ENCODE assay signal across 18 cellular contexts in genomic region chr2:227864161-227864756, GRCh38. TPM values are rescaled to one million over a fixed set of nuclear protein-coding genes. Genes with fewer than 3 reads are reported as not detected.
A peak's percentile ranks its signal among the peaks of the same experiment; 100 is the strongest.
DNase-seq lines count a peak whose midpoint lies in the region; ATAC-seq and TF ChIP-seq lines count a peak whose summit lies in the region.
"Had no signal": no experiment of that assay in that cellular context is flagged by ENCODE, and none has a peak within 500 bp of the region (broad histone marks: within the 10 kb centered on the region; RNA-seq: fewer than 3 reads in every experiment).

No MANE protein-coding gene starts in this region.

- DNase-seq in Ammon's horn (ENCODE audit: low spot score) (peak; percentile 34), RPMI7951 (ENCODE audit: low read depth) (peak; percentile 31), fibroblast of mammary gland (ENCODE audit: low read depth) (peak; percentile 94), trophoblast cell (peak; percentile 66 to 89), Peyer's patch (no peak), NCI-H1105 (lab: John Stamatoyannopoulos, UW) (no peak), NCI-H345 (lab: John Stamatoyannopoulos, UW) (no peak)
- DNase-seq: adrenal gland; BE2C; foreskin melanocyte; immature natural killer cell; NCI-H1048; ovary; stimulated activated CD4-positive, alpha-beta T cell treated with anti-CD3 and anti-CD28 coated beads, Interleukin-15, amount 100 ng/mL, for 24 hours; T-helper 1 cell; transverse colon had no signal

- no peak overlapping the region for H2BK5ac ChIP-seq in trophoblast cell (ENCODE audit: low read depth, low read length, poor library complexity)

- TF ChIP-seq POLR2A in Peyer's patch (IDR thresholded peaks at IDR 0.05) = no peak

- TF ChIP-seq CTCF in fibroblast of mammary gland (conservative IDR thresholded peaks at IDR 0.05; ENCODE audit: control insufficient read depth, insufficient read depth, low read depth, low read length) = no peak
- no peak for TF ChIP-seq CTCF in Peyer's patch (IDR thresholded peaks at IDR 0.05)

- H3K36me3 ChIP-seq in trophoblast cell (ENCODE audit: control insufficient read depth in 1 of 2, insufficient read depth in 2 of 2, low read length in 2 of 2) (no peaks in the 10 kb centered on the region), Peyer's patch (no peaks in the 10 kb centered on the region)
- H3K36me3 ChIP-seq: adrenal gland, BE2C, ovary, transverse colon had no signal

- H2AK5ac ChIP-seq in trophoblast cell (ENCODE audit: low read length) = no peak overlapping the region

- no peak overlapping the region for H4K91ac ChIP-seq in trophoblast cell (ENCODE audit: low read depth, low read length)

- no peak overlapping the region for H3K4ac ChIP-seq in trophoblast cell (ENCODE audit: low read depth, low read length)

- no peak overlapping the region for H3K27ac ChIP-seq in trophoblast cell (ENCODE audit: low read depth, low read length)
- H3K27ac ChIP-seq in Peyer's patch = no peak overlapping the region
- H3K27ac ChIP-seq: adrenal gland, ovary, transverse colon had no signal

- H3K4me3 ChIP-seq in fibroblast of mammary gland (ENCODE audit: control insufficient read depth, low read depth, low read length) (peak overlapping the region; percentile 3), trophoblast cell (ENCODE audit: low read depth, low read length) (no peak overlapping the region), Peyer's patch (no peak overlapping the region)
- H3K4me3 ChIP-seq: adrenal gland, ovary, transverse colon had no signal

- H3K79me1 ChIP-seq in trophoblast cell (ENCODE audit: low read length) = peaks cover 5% of the 10 kb centered on the region

- no peaks in the 10 kb centered on the region for H3K79me2 ChIP-seq in trophoblast cell (ENCODE audit: control insufficient read depth, insufficient read depth, low read length, poor library complexity)

- no CpG with 5 or more reads among the region's 9 CpGs for WGBS in trophoblast cell (ENCODE audit: extremely low coverage, insufficient coverage, insufficient read length)

- H4K8ac ChIP-seq in trophoblast cell (ENCODE audit: low read depth, low read length) = no peak overlapping the region

- H4K12ac ChIP-seq in trophoblast cell (ENCODE audit: low read depth, low read length) = no peak overlapping the region

- H2AFZ ChIP-seq in trophoblast cell (ENCODE audit: insufficient read depth, low read length, poor library complexity) = no peak overlapping the region

- H3K18ac ChIP-seq in trophoblast cell (ENCODE audit: low read length) = no peak overlapping the region

- no peak overlapping the region for H2BK12ac ChIP-seq in trophoblast cell (ENCODE audit: low read length)

- H3K4me2 ChIP-seq in trophoblast cell (ENCODE audit: low read length) = no peak overlapping the region

- H3K23ac ChIP-seq in trophoblast cell (ENCODE audit: low read length) = no peak overlapping the region

- H3K9me3 ChIP-seq in trophoblast cell (ENCODE audit: insufficient read depth, low read depth, low read length) = no peaks in the 10 kb centered on the region
- H3K9me3 ChIP-seq in Peyer's patch = no peaks in the 10 kb centered on the region
- H3K9me3 ChIP-seq: adrenal gland, BE2C, ovary, transverse colon had no signal

- H2BK120ac ChIP-seq in trophoblast cell (ENCODE audit: insufficient read depth, low read length, poor library complexity) = no peak overlapping the region

- no peak for ATAC-seq in HG02763 (IDR thresholded peaks at IDR 0.05; ENCODE audit: unreplicated experiment)
- ATAC-seq: activated CD4-positive, CD25-positive, alpha-beta regulatory T cell treated with anti-CD3 and anti-CD28 coated beads, Interleukin-2, amount 50 U/mL, for 24 hours had no signal

- H3K14ac ChIP-seq in trophoblast cell (ENCODE audit: low read length) = no peak overlapping the region

- peaks cover 10 to 11% of the 10 kb centered on the region in 2 experiments for H3K4me1 ChIP-seq in trophoblast cell (ENCODE audit: control insufficient read depth in 1 of 2, insufficient read depth in 2 of 2, low read length in 2 of 2)
- no peaks in the 10 kb centered on the region for H3K4me1 ChIP-seq in Peyer's patch
- H3K4me1 ChIP-seq: adrenal gland, BE2C, transverse colon had no signal

- H3K27me3 ChIP-seq in trophoblast cell (ENCODE audit: insufficient read depth, low read length) (no peaks in the 10 kb centered on the region), Peyer's patch (no peaks in the 10 kb centered on the region)
- H3K27me3 ChIP-seq: adrenal gland, ovary, transverse colon had no signal

- no peak overlapping the region for H3K9ac ChIP-seq in trophoblast cell (ENCODE audit: low read length)

RNA-seq across cellular contexts. Expression of gene DAW1, which starts 7.2 kb away (rescaled TPM):
- 0.10 and 0.48 TPM in 2 replicates for total RNA-seq in RPMI7951 (2014; rRNA removed; shearing (Covaris generic))
- 0.24 and 0.33 TPM in 2 replicates for polyA plus RNA-seq in trophoblast cell (2013)
- total RNA-seq in Peyer's patch = not detected
- total RNA-seq: transverse colon had no signal
- polyA plus RNA-seq: adrenal gland, immature natural killer cell had no signal

RNA-seq across cellular contexts. Expression of gene CCL20, which starts 50.6 kb away (rescaled TPM):
- total RNA-seq in RPMI7951 (2014; rRNA removed; shearing (Covaris generic)) = 2.2 and 3.8 TPM in 2 replicates
- not detected in 2 replicates for polyA plus RNA-seq in trophoblast cell (2013)
- total RNA-seq in Peyer's patch = 10 to 100 TPM in 1 of 4 donors, 1 to 10 TPM in 2, not detected in 1; 4.0 to 14.0 (median 5.1) TPM

Comparison
In these comparisons a context has a peak if more than half of its experiments do, and no peak if none do; other contexts are left out.
1. DNase-seq: peak in Ammon's horn (single experiment), RPMI7951 (single experiment), fibroblast of mammary gland (single experiment) and trophoblast cell (2 of 2); none in Peyer's patch (0 of 3), NCI-H1105 (single experiment) and NCI-H345 (single experiment).